29 cellular contexts compared by ENCODE assay signal in genomic region chr6:150715132-150715531, GRCh38.
"Had no signal": no experiment of that assay in that cellular context is flagged by ENCODE, and none has a peak within 500 bp of the region (broad histone marks: within the 10 kb centered on the region; RNA-seq: fewer than 3 reads in every experiment).

No MANE protein-coding gene starts in this region.

- H3K4me1 Mint-ChIP-seq: naive thymus-derived CD4-positive, alpha-beta T cell; natural killer cell had no signal

- H3K4me3 Mint-ChIP-seq: naive thymus-derived CD4-positive, alpha-beta T cell; natural killer cell; nephron; stimulated activated memory B cell treated with anti-CD40 and anti-IgM and Interleukin-4, amounts not matched to agents 10 μg/mL and 1 μg/mL and 100 μg/mL, for 72 hours; stimulated activated naive CD8-positive, alpha-beta T cell treated with anti-CD3 and anti-CD28 coated beads, Interleukin-15, amount 100 ng/mL, for 72 hours had no signal

- H3K9me3 Mint-ChIP-seq: naive thymus-derived CD4-positive, alpha-beta T cell; natural killer cell; nephron; stimulated activated memory B cell treated with anti-CD40 and anti-IgM and Interleukin-4, amounts not matched to agents 10 μg/mL and 1 μg/mL and 100 μg/mL, for 72 hours; stimulated activated naive CD8-positive, alpha-beta T cell treated with anti-CD3 and anti-CD28 coated beads, Interleukin-15, amount 100 ng/mL, for 72 hours had no signal

- H3K27ac ChIP-seq: neutrophil, psoas muscle, right lobe of liver, skin epidermis, spleen, suprapubic skin, thoracic aorta, thyroid gland, tibial nerve, upper lobe of left lung, vagina had no signal

- H3K4me1 ChIP-seq: psoas muscle had no signal

- DNase-seq: naive thymus-derived CD4-positive, alpha-beta T cell; natural killer cell; nucleus accumbens; pancreas; psoas muscle; right cardiac atrium; right lobe of liver; spleen; stimulated activated CD4-positive, alpha-beta T cell treated with anti-CD3 and anti-CD28 coated beads, Interleukin-12 subunit alpha, Interleukin-12 subunit beta, amount 100 ng/mL, for 4 hours; stimulated activated CD4-positive, alpha-beta T cell treated with anti-CD3 and anti-CD28 coated beads, Interleukin-1b, Interleukin-23, amount 100 ng/mL, for 48 hours; stimulated activated CD4-positive, alpha-beta T cell treated with anti-CD3 and anti-CD28 coated beads, Interleukin-4, amount 100 ng/mL, for 1 hour; stimulated activated CD4-positive, alpha-beta T cell treated with anti-CD3 and anti-CD28 coated beads, Interleukin-4, amount 100 ng/mL, for 4 hours; stimulated activated CD8-positive, alpha-beta memory T cell treated with anti-CD3 and anti-CD28 coated beads, Interleukin-4, amount 100 ng/mL, for 48 hours; stimulated activated naive CD4-positive, alpha-beta T cell; stimulated activated naive CD8-positive, alpha-beta T cell treated with anti-CD3 and anti-CD28 coated beads, Interleukin-15, amount 100 ng/mL, for 72 hours; stimulated activated naive CD8-positive, alpha-beta T cell treated with anti-CD3 and anti-CD28 coated beads, Interleukin-15, Interleukin-2, amounts not matched to agents 100 U/mL and 50 U/mL, for 24 hours; substantia nigra; thyroid gland; trophoblast cell had no signal

- H3K27me3 ChIP-seq: pancreas, right lobe of liver, spleen, suprapubic skin, thyroid gland, tibial nerve, upper lobe of left lung, vagina had no signal

- H3K36me3 ChIP-seq: neutrophil, pancreas, right lobe of liver, suprapubic skin, thoracic aorta, thyroid gland, tibial nerve, upper lobe of left lung, vagina had no signal

- H3K27ac Mint-ChIP-seq: naive thymus-derived CD4-positive, alpha-beta T cell; natural killer cell; stimulated activated memory B cell treated with anti-CD40 and anti-IgM and Interleukin-4, amounts not matched to agents 10 μg/mL and 1 μg/mL and 100 μg/mL, for 72 hours; stimulated activated naive CD8-positive, alpha-beta T cell treated with anti-CD3 and anti-CD28 coated beads, Interleukin-15, amount 100 ng/mL, for 72 hours had no signal

- H3K27me3 Mint-ChIP-seq: stimulated activated memory B cell treated with anti-CD40 and anti-IgM and Interleukin-4, amounts not matched to agents 10 μg/mL and 1 μg/mL and 100 μg/mL, for 72 hours had no signal

- H3K36me3 Mint-ChIP-seq: naive thymus-derived CD4-positive, alpha-beta T cell; natural killer cell had no signal

- H3K9me3 ChIP-seq: neutrophil, pancreas, psoas muscle, right lobe of liver, spleen, suprapubic skin, thoracic aorta, thyroid gland, tibial nerve, upper lobe of left lung, vagina had no signal

- H3K4me3 ChIP-seq: pancreas, psoas muscle, right lobe of liver, skin epidermis, smooth muscle cell, spleen, suprapubic skin, thoracic aorta, thyroid gland, tibial nerve, upper lobe of left lung, vagina had no signal

- ATAC-seq: naive thymus-derived CD4-positive, alpha-beta T cell; natural killer cell; psoas muscle; right cardiac atrium; right lobe of liver; stimulated activated memory B cell treated with anti-CD40 and anti-IgM and Interleukin-4, amounts not matched to agents 10 μg/mL and 1 μg/mL and 100 μg/mL, for 72 hours; stimulated activated naive CD8-positive, alpha-beta T cell treated with anti-CD3 and anti-CD28 coated beads, Interleukin-15, amount 100 ng/mL, for 72 hours; stimulated activated naive CD8-positive, alpha-beta T cell treated with anti-CD3 and anti-CD28 coated beads, Interleukin-15, Interleukin-2, amounts not matched to agents 100 U/mL and 50 U/mL, for 24 hours had no signal
